ENCODE assay signal across 34 cellular contexts in genomic region chrX:54894159-54894558, GRCh38. TPM values are rescaled to one million over a fixed set of nuclear protein-coding genes. Genes with fewer than 3 reads are reported as not detected.
"Had no signal": no experiment of that assay in that cellular context is flagged by ENCODE, and none has a peak within 500 bp of the region (broad histone marks: within the 10 kb centered on the region; RNA-seq: fewer than 3 reads in every experiment).

No MANE protein-coding gene starts in this region.

- H3K27me3 ChIP-seq: MG63 had no signal

- H3K4me3 ChIP-seq: MG63 had no signal

- H3K9me3 ChIP-seq: MG63 had no signal

- H3K27ac ChIP-seq: KMS-11 had no signal

- H3K36me3 ChIP-seq: MG63 had no signal

- DNase-seq: Karpas-422, Kasumi-1, KG1, MG63, MM.1S, MV-4-11, NCI-H1048, NCI-H1092, NCI-H1092 treated with DMSO at 0.1 percent for 48 hours, NCI-H1105, NCI-H1105 treated with DMSO at 0.1 percent for 48 hours, NCI-H1417 treated with DMSO at 0.1 percent for 48 hours, NCI-H1436, NCI-H1436 treated with DMSO at 0.1 percent for 48 hours, NCI-H146, NCI-H1694, NCI-H1694 treated with DMSO at 0.1 percent for 48 hours, NCI-H187, NCI-H187 treated with DMSO at 0.1 percent for 48 hours, NCI-H1930, NCI-H2029, NCI-H2029 treated with DMSO at 0.1 percent for 48 hours, NCI-H2081, NCI-H2081 treated with DMSO at 0.1 percent for 48 hours, NCI-H2107, NCI-H2171, NCI-H2171 treated with DMSO at 0.1 percent for 48 hours, NCI-H2227 treated with DMSO at 0.1 percent for 48 hours, NCI-H226, NCI-H345, NCI-H446, NCI-H510A had no signal

- H3K9ac ChIP-seq: KMS-11 had no signal

RNA-seq across cellular contexts. Expression of gene TRO, which starts 26.5 kb away (rescaled TPM):
- total RNA-seq: MCF 10A had no signal
